ENCODE assay signal across 8 cellular contexts in the genomic region with DNA sequence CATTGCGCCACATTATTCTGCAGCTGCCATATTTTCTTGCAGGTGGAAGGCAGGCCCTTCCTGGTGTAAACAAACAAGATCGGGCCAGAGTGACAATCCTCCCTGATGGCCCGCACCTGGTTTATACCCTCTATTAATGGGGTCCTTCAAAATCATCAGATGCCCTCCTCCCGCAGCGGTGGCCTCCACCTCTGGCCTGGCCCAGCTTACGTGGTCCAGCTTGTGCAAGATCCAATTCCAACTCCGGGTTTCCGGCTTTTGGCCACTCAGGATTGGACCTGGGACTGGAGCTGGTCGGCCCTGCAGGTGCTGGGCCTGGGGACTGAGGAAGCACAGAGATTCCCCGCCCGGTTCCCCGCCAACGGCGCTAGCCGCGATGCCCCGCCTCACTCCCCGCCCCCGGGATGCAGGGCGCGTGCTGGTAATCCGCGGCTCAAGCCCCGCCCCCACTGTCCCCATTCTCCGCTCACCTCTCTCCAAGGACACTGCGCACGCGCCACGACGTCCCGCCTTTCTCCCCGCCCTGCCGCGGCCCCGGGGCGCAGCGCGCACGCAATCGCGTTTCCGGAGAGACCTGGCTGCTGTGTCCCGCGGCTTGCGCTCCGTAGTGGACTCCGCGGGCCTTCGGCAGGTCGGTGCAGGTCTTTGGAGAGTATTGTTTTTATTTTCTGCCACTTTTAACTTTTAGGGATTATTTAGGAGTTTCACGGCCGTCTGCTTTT. TPM values are rescaled to one million over a fixed set of nuclear protein-coding genes. Genes with fewer than 3 reads are reported as not detected.
DNase-seq lines count a peak whose midpoint lies in the region; ATAC-seq and TF ChIP-seq lines count a peak whose summit lies in the region.

A gene (plus strand): TSS at position 555 of the 722 bp plus-strand sequence. CDS start 1,441 bp downstream, outside the sequence.

- no peaks in the 10 kb centered on the region for H3K9me3 Mint-ChIP-seq in endodermal cell

- H3K9ac ChIP-seq in NT2/D1 (ENCODE audit: insufficient read length, low read depth) (peak within 1 kb of the TSS; percentile 89), endodermal cell (ENCODE audit: extremely low read depth, low read length, poor library complexity, severe bottlenecking) (peak within 1 kb of the TSS; percentile 93)

- peak within 1 kb of the TSS; percentile 83 for H3K4me3 ChIP-seq in NT2/D1 (ENCODE audit: insufficient read length, low read depth)
- H3K4me3 ChIP-seq in endodermal cell (ENCODE audit: low read length) = peak within 1 kb of the TSS; percentile 87

- DNase-seq in COR-L47 (lab: John Stamatoyannopoulos, UW) (peak; percentile 99), HUDEP-2 (lab: John Stamatoyannopoulos, UW; ENCODE audit: unreplicated experiment in 76 of 76) (peak; percentile 60 to 100 (median 99)), NT2/D1 (ENCODE audit: low read depth, low spot score) (peak; percentile 92), endodermal cell (peak; percentile 100), mesenteric fat pad (ENCODE audit: low spot score) (peak; percentile 100)
- peak; percentile 95 for DNase-seq in activated CD8-positive, alpha-beta memory T cell treated with anti-CD3 and anti-CD28 coated beads, Interleukin-2, amount 50 U/mL, for 1 hour (ENCODE audit: extremely low read depth)
- DNase-seq in stimulated activated CD8-positive, alpha-beta memory T cell treated with anti-CD3 and anti-CD28 coated beads, Interleukin-15, amount 100 ng/mL, for 4 hours (ENCODE audit: low read depth in 2 of 2) = peak; percentile 98 to 99

- H3K27me3 ChIP-seq in NT2/D1 (ENCODE audit: insufficient read depth, insufficient read length) = no peaks in the 10 kb centered on the region
- H3K27me3 ChIP-seq in endodermal cell (ENCODE audit: control insufficient read depth, insufficient read depth, low read length, poor library complexity, severe bottlenecking) = no peaks in the 10 kb centered on the region

- peak within 1 kb of the TSS; percentile 11 for H3K27ac ChIP-seq in endodermal cell (ENCODE audit: low read depth, low read length)

- 4 to 15% methylated on average over 11 to 52 of the region's 52 CpGs for WGBS in endodermal cell (ENCODE audit: insufficient coverage in 1 of 2, insufficient read length in 1 of 2), 2 experiments

- H3K4me1 Mint-ChIP-seq in endodermal cell = peaks cover 60% of the 10 kb centered on the region

- H3K36me3 ChIP-seq in NT2/D1 (ENCODE audit: insufficient read depth, insufficient read length, low read length) (peaks cover 27% of the 10 kb centered on the region), endodermal cell (ENCODE audit: control insufficient read depth, insufficient read depth, low read length) (peaks cover 21% of the 10 kb centered on the region)

- peak within 1 kb of the TSS; percentile 97 for H3K27ac Mint-ChIP-seq in endodermal cell

- H3K9me3 ChIP-seq in NT2/D1 (ENCODE audit: insufficient read depth, low read length) (no peaks in the 10 kb centered on the region), endodermal cell (ENCODE audit: control insufficient read depth, low read length) (no peaks in the 10 kb centered on the region)

- H3K4me1 ChIP-seq in NT2/D1 (ENCODE audit: insufficient read depth, insufficient read length) (no peaks in the 10 kb centered on the region), endodermal cell (ENCODE audit: control insufficient read depth, insufficient read depth, low read length) (peaks cover 18% of the 10 kb centered on the region)

- H3K4me3 Mint-ChIP-seq in endodermal cell = peak within 1 kb of the TSS; percentile 95

- no peaks in the 10 kb centered on the region for H3K27me3 Mint-ChIP-seq in endodermal cell (ENCODE audit: insufficient read depth)

- TF ChIP-seq CTCF in endodermal cell (conservative IDR thresholded peaks at IDR 0.05) = no peak

- H3K36me3 Mint-ChIP-seq in endodermal cell (ENCODE audit: low read depth) = peaks cover 22% of the 10 kb centered on the region

- peak; percentile 97 for ATAC-seq in GM21381 (IDR thresholded peaks at IDR 0.05; ENCODE audit: unreplicated experiment)

RNA-seq across cellular contexts. Expression of the gene that starts here (rescaled TPM):
- total RNA-seq in endodermal cell (100 to 1,000 TPM; 165 to 242 TPM), mesenteric fat pad (67.8 TPM)
- 111 TPM for polyA plus RNA-seq in endodermal cell (2013, experiment 1 of 2)
- 120 TPM for polyA plus RNA-seq in endodermal cell (2013, experiment 2 of 2)

Comparison
In these comparisons a context has a peak if more than half of its experiments do, and no peak if none do; other contexts are left out.
1. Peak in every context shown above with its lines: DNase-seq, ATAC-seq, H3K4me3 ChIP-seq and H3K27ac ChIP-seq.